Comparison of ENCODE assay signal across 8 cellular contexts in genomic region chr19:12141405-12141736, GRCh38. TPM values are rescaled to one million over a fixed set of nuclear protein-coding genes. Genes with fewer than 3 reads are reported as not detected.
DNase-seq lines count a peak whose midpoint lies in the region; ATAC-seq and TF ChIP-seq lines count a peak whose summit lies in the region.

No MANE protein-coding gene starts in this region.

- H3K4me3 ChIP-seq in IMR-90 (ENCODE audit: insufficient read depth, low read depth, low read length), result no peak overlapping the region

- H2AK9ac ChIP-seq in IMR-90 (replicated peaks; ENCODE audit: low read depth, low read length, poor library complexity), result peak overlapping the region; percentile 85

- intact Hi-C loops in CD4-positive, alpha-beta T cell (cut with DNase I, micrococcal nuclease), result loop anchor here (1.0 to 5.0 kb wide), 11 partner anchors 49 to 444 kb away; partner anchors contain the start of gene ZNF491 (in 1 of the 2)
- intact Hi-C loops in IMR-90 (cut with micrococcal nuclease), result loop anchor here (1.0 to 5.0 kb wide), 5 partner anchors 49 to 439 kb away; no protein-coding TSS in a partner anchor
- intact Hi-C loops in activated T-helper 2 cell treated with anti-CD3 and anti-CD28 coated beads, Interferon-gamma antibody, Interleukin-2, Interleukin-4, amounts not matched to agents 10 μg/mL and 5 μg/mL and 100 μg/mL, durations not matched to agents 14 hours and 24 hours and 36 hours (cut with micrococcal nuclease), result loop anchor here (1.0 to 5.0 kb wide), 8 partner anchors 21 to 344 kb away; partner anchors contain the start of genes ZNF136 and ZNF440

- H3K56ac ChIP-seq in IMR-90 (ENCODE audit: extremely low read depth, insufficient read depth, low read length), result no peak overlapping the region

- H3K9me3 ChIP-seq in CD4-positive, alpha-beta T cell (ENCODE audit: control insufficient read depth, low read length), result peaks cover 17% of the 10 kb centered on the region
- peaks cover 22% of the 10 kb centered on the region for H3K9me3 ChIP-seq in IMR-90 (ENCODE audit: control insufficient read depth, insufficient read depth, low read length)

- DNase-seq in CD4-positive, alpha-beta T cell, result no peak
- DNase-seq in IMR-90 (no peak), mesothelial cell of epicardium (ENCODE audit: low spot score in 2 of 2, unreplicated experiment in 2 of 2) (no peak), H4 (ENCODE audit: low spot score) (no peak), NCI-H187 treated with DMSO at 0.1 percent for 48 hours (lab: John Stamatoyannopoulos, UW) (no peak), NCI-H82 treated with DMSO at 0.1 percent for 48 hours (lab: John Stamatoyannopoulos, UW; ENCODE audit: unreplicated experiment) (no peak), NCI-H146 treated with DMSO at 0.1 percent for 48 hours (lab: John Stamatoyannopoulos, UW; ENCODE audit: unreplicated experiment) (no peak)
- DNase-seq in activated T-helper 2 cell treated with anti-CD3 and anti-CD28 coated beads, Interferon-gamma antibody, Interleukin-2, Interleukin-4, amounts not matched to agents 10 μg/mL and 5 μg/mL and 100 μg/mL, durations not matched to agents 14 hours and 24 hours and 36 hours (ENCODE audit: low spot score), result no peak

- BruUV-seq in IMR-90 (replicated peaks; lab: Mats Ljungman, UMichigan), result no TSS peak

- H2BK5ac ChIP-seq in IMR-90 (ENCODE audit: low read depth, low read length, poor library complexity, severe bottlenecking), result no peak overlapping the region

- no peak overlapping the region for H4K5ac ChIP-seq in IMR-90 (ENCODE audit: low read depth, low read length)

- H3K4me3 Mint-ChIP-seq in CD4-positive, alpha-beta T cell, result peak overlapping the region; percentile 88
- H3K4me3 Mint-ChIP-seq in activated T-helper 2 cell treated with anti-CD3 and anti-CD28 coated beads, Interferon-gamma antibody, Interleukin-2, Interleukin-4, amounts not matched to agents 10 μg/mL and 5 μg/mL and 100 μg/mL, durations not matched to agents 14 hours and 24 hours and 36 hours (ENCODE audit: low read depth), result peak overlapping the region; percentile 91
- H3K4me3 Mint-ChIP-seq in mesothelial cell of epicardium, result no peak overlapping the region

- peak overlapping the region; percentile 83 for H2AFZ ChIP-seq in IMR-90 (replicated peaks; ENCODE audit: low read length, poor library complexity)

- no peaks in the 10 kb centered on the region for H3K27me3 Mint-ChIP-seq in CD4-positive, alpha-beta T cell
- H3K27me3 Mint-ChIP-seq in activated T-helper 2 cell treated with anti-CD3 and anti-CD28 coated beads, Interferon-gamma antibody, Interleukin-2, Interleukin-4, amounts not matched to agents 10 μg/mL and 5 μg/mL and 100 μg/mL, durations not matched to agents 14 hours and 24 hours and 36 hours (ENCODE audit: low read depth), result no peaks in the 10 kb centered on the region
- H3K27me3 Mint-ChIP-seq in mesothelial cell of epicardium (ENCODE audit: low read depth), result no peaks in the 10 kb centered on the region

- no peak overlapping the region for H4K8ac ChIP-seq in IMR-90 (ENCODE audit: low read depth in 2 of 2, low read length in 2 of 2)

- H2BK15ac ChIP-seq in IMR-90 (ENCODE audit: low read depth, low read length), result no peak overlapping the region

- peaks cover 43% of the 10 kb centered on the region for H3K4me1 Mint-ChIP-seq in CD4-positive, alpha-beta T cell (ENCODE audit: low read depth)
- peaks cover 24% of the 10 kb centered on the region for H3K4me1 Mint-ChIP-seq in activated T-helper 2 cell treated with anti-CD3 and anti-CD28 coated beads, Interferon-gamma antibody, Interleukin-2, Interleukin-4, amounts not matched to agents 10 μg/mL and 5 μg/mL and 100 μg/mL, durations not matched to agents 14 hours and 24 hours and 36 hours (ENCODE audit: low read depth)
- peaks cover 24% of the 10 kb centered on the region for H3K4me1 Mint-ChIP-seq in mesothelial cell of epicardium

- no peak overlapping the region for H3K27ac Mint-ChIP-seq in CD4-positive, alpha-beta T cell
- no peak overlapping the region for H3K27ac Mint-ChIP-seq in activated T-helper 2 cell treated with anti-CD3 and anti-CD28 coated beads, Interferon-gamma antibody, Interleukin-2, Interleukin-4, amounts not matched to agents 10 μg/mL and 5 μg/mL and 100 μg/mL, durations not matched to agents 14 hours and 24 hours and 36 hours
- no peak overlapping the region for H3K27ac Mint-ChIP-seq in mesothelial cell of epicardium

- 0 out of 2 replicates have a peak, but pooled peaks cover 2% of the 10 kb centered on the region for H4K20me1 ChIP-seq in IMR-90 (ENCODE audit: insufficient read depth, low read length)

- no peak overlapping the region for H4K91ac ChIP-seq in IMR-90 (ENCODE audit: insufficient read depth, low read depth, low read length)

- POLR2A ChIA-PET in CD4-positive, alpha-beta T cell (lab: Charles Lee), result interaction anchor here (0.7 to 2.1 kb wide), 3 partner anchors 22 to 218 kb away, joined by 3 to 10 read pairs (median 9); partner anchors contain the start of genes ZNF136 and ZNF563
- POLR2A ChIA-PET in IMR-90 (lab: Charles Lee; ENCODE audit: unreplicated experiment), result no interaction called here

- H2AK5ac ChIP-seq in IMR-90 (ENCODE audit: low read depth, low read length), result no peak overlapping the region

- peaks cover 31% of the 10 kb centered on the region for H3K36me3 ChIP-seq in IMR-90 (ENCODE audit: control insufficient read depth, insufficient read depth, low read length)

- in situ Hi-C loops in IMR-90 (cut with MboI; ENCODE audit: low sequenced_read_pairs), result loop anchor here (5.0 kb wide), 2 partner anchors 84 to 259 kb away; no protein-coding TSS in a partner anchor

- H3K14ac ChIP-seq in IMR-90 (replicated peaks; ENCODE audit: low read depth, low read length), result no peak overlapping the region

- H3K18ac ChIP-seq in IMR-90 (ENCODE audit: low read depth, low read length), result no peak overlapping the region

- no peak overlapping the region for H3K4ac ChIP-seq in IMR-90 (ENCODE audit: low read depth, low read length)

- WGBS in IMR-90 (ENCODE audit: extremely low coverage in 2 of 2, insufficient read length in 1 of 2), 2 experiments, result 20% methylated on average over 1 of the region's 10 CpGs; no CpG with 5 or more reads in 1 of the 2 experiments

- peaks cover 16 to 21% of the 10 kb centered on the region in 2 experiments for H3K79me1 ChIP-seq in IMR-90 (ENCODE audit: low read depth in 1 of 2, low read length in 2 of 2)

- TF ChIP-seq POLR2A in IMR-90 (IDR thresholded peaks at IDR 0.05; ENCODE audit: low read depth, low read length), result no peak

- peaks cover 3% of the 10 kb centered on the region for H3K9me3 Mint-ChIP-seq in CD4-positive, alpha-beta T cell
- peaks cover 21% of the 10 kb centered on the region for H3K9me3 Mint-ChIP-seq in activated T-helper 2 cell treated with anti-CD3 and anti-CD28 coated beads, Interferon-gamma antibody, Interleukin-2, Interleukin-4, amounts not matched to agents 10 μg/mL and 5 μg/mL and 100 μg/mL, durations not matched to agents 14 hours and 24 hours and 36 hours
- peaks cover 21% of the 10 kb centered on the region for H3K9me3 Mint-ChIP-seq in mesothelial cell of epicardium

- dilution Hi-C loops in IMR-90 (cut with HindIII; ENCODE audit: low sequenced_read_pairs, unreplicated experiment), result no loop called here

- H3K23ac ChIP-seq in IMR-90 (ENCODE audit: low read depth, low read length), result no peak overlapping the region

- H3K4me1 ChIP-seq in IMR-90 (ENCODE audit: control insufficient read depth, insufficient read depth, low read length), result peaks cover 3% of the 10 kb centered on the region; the same call in 1 of the 2 replicates

- no peak overlapping the region for H3K4me2 ChIP-seq in IMR-90 (ENCODE audit: low read depth, low read length)

- no peak overlapping the region for H2BK20ac ChIP-seq in IMR-90 (ENCODE audit: low read depth, low read length)

- TF ChIP-seq RAD21 in IMR-90 (IDR thresholded peaks at IDR 0.05; ENCODE audit: low read length), result no peak

- peak; percentile 49 for TF ChIP-seq CTCF in CD4-positive, alpha-beta T cell (IDR thresholded peaks at IDR 0.05)
- TF ChIP-seq CTCF in IMR-90 (conservative IDR thresholded peaks at IDR 0.05; ENCODE audit: low read depth, low read length) (no peak), mesothelial cell of epicardium (IDR thresholded peaks at IDR 0.05; ENCODE audit: unreplicated experiment) (peak; percentile 23)

- CTCF ChIA-PET in CD4-positive, alpha-beta T cell (lab: Charles Lee), result interaction anchor here (0.6 to 2.7 kb wide), 17 partner anchors 10 to 346 kb away, joined by 3 to 29 read pairs (median 8); partner anchors contain the start of genes ZNF136, ZNF700 and ZNF763
- CTCF ChIA-PET in IMR-90 (lab: Yijun Ruan, JAX), result interaction anchor here (1.0 to 2.4 kb wide), 3 partner anchors 51 to 259 kb away, joined by 3 to 22 read pairs (median 6); no protein-coding TSS in a partner anchor

- H3K27me3 ChIP-seq in CD4-positive, alpha-beta T cell (ENCODE audit: control insufficient read depth, insufficient read depth, low read length), result no peaks in the 10 kb centered on the region
- H3K27me3 ChIP-seq in IMR-90 (ENCODE audit: control insufficient read depth, insufficient read depth, low read length), result no peaks in the 10 kb centered on the region

- H3K36me3 Mint-ChIP-seq in CD4-positive, alpha-beta T cell (ENCODE audit: low read depth), result peaks cover 45% of the 10 kb centered on the region
- peaks cover 32% of the 10 kb centered on the region for H3K36me3 Mint-ChIP-seq in activated T-helper 2 cell treated with anti-CD3 and anti-CD28 coated beads, Interferon-gamma antibody, Interleukin-2, Interleukin-4, amounts not matched to agents 10 μg/mL and 5 μg/mL and 100 μg/mL, durations not matched to agents 14 hours and 24 hours and 36 hours (ENCODE audit: low read depth)
- peaks cover 44% of the 10 kb centered on the region for H3K36me3 Mint-ChIP-seq in mesothelial cell of epicardium

- H3K9me1 ChIP-seq in IMR-90 (ENCODE audit: insufficient read depth, low read length), result no peaks in the 10 kb centered on the region

- no peak overlapping the region for H2BK120ac ChIP-seq in IMR-90 (ENCODE audit: low read depth, low read length)

- no peak for ATAC-seq in CD4-positive, alpha-beta T cell (ENCODE audit: poor library complexity)
- ATAC-seq in IMR-90 (ENCODE audit: low read depth), result no peak

- no peak overlapping the region for H3K27ac ChIP-seq in CD4-positive, alpha-beta T cell (ENCODE audit: low read depth, low read length)
- H3K27ac ChIP-seq in IMR-90 (ENCODE audit: insufficient read depth, low read length), result no peak overlapping the region

- no peak overlapping the region for H3K9ac ChIP-seq in IMR-90 (ENCODE audit: low read depth, low read length)

RNA-seq across cellular contexts. Expression of gene ZNF20, which starts 1.2 kb away (rescaled TPM):
- total RNA-seq in CD4-positive, alpha-beta T cell, result 1 to 10 TPM; 1.0 to 1.2 TPM
- total RNA-seq in IMR-90 (2012; rRNA removed) (7.8 and 7.9 TPM in 2 replicates), mesothelial cell of epicardium (8.7 to 11.1 TPM (median 10.6 TPM) in 3 replicates)
- 1.8 and 2.1 TPM in 2 replicates for polyA plus RNA-seq in IMR-90 (2012; rRNA removed)
- 0.41 and 0.71 TPM in 2 replicates for polyA plus RNA-seq in IMR-90 (2012; cell fraction: cytosol; rRNA removed)
- 1.1 and 2.3 TPM in 2 replicates for polyA plus RNA-seq in IMR-90 (2012; cell fraction: nucleus; rRNA removed; ENCODE audit: low replicate concordance)
- 4.1 and 4.3 TPM in 2 replicates for total RNA-seq in activated T-helper 2 cell treated with anti-CD3 and anti-CD28 coated beads, Interferon-gamma antibody, Interleukin-2, Interleukin-4, amounts not matched to agents 10 μg/mL and 5 μg/mL and 100 μg/mL, durations not matched to agents 14 hours and 24 hours and 36 hours
- total RNA-seq in H4 (2014; rRNA removed; shearing (Covaris generic)), result 6.9 and 21.1 TPM in 2 replicates

RNA-seq across cellular contexts. Expression of gene ZNF625, which starts 15.2 kb away (rescaled TPM):
- under 1 TPM; 0.56 to 0.85 TPM for total RNA-seq in CD4-positive, alpha-beta T cell
- total RNA-seq in IMR-90 (2012; rRNA removed) (14.4 and 16.7 TPM in 2 replicates), mesothelial cell of epicardium (22.9 to 24.4 TPM (median 23.5 TPM) in 3 replicates)
- polyA plus RNA-seq in IMR-90 (2012; rRNA removed), result 1.8 and 2.5 TPM in 2 replicates
- 0.47 and 1.0 TPM in 2 replicates for polyA plus RNA-seq in IMR-90 (2012; cell fraction: cytosol; rRNA removed)
- polyA plus RNA-seq in IMR-90 (2012; cell fraction: nucleus; rRNA removed; ENCODE audit: low replicate concordance), result 0.49 and 5.0 TPM in 2 replicates
- 3.1 and 4.1 TPM in 2 replicates for total RNA-seq in activated T-helper 2 cell treated with anti-CD3 and anti-CD28 coated beads, Interferon-gamma antibody, Interleukin-2, Interleukin-4, amounts not matched to agents 10 μg/mL and 5 μg/mL and 100 μg/mL, durations not matched to agents 14 hours and 24 hours and 36 hours
- total RNA-seq in H4 (2014; rRNA removed; shearing (Covaris generic)), result 3.0 and 6.9 TPM in 2 replicates

RNA-seq across cellular contexts. Expression of gene ZNF136, which starts 21.5 kb away (rescaled TPM):
- total RNA-seq in CD4-positive, alpha-beta T cell, result 10 to 100 TPM; 40.5 to 45.6 TPM
- 6.8 and 9.4 TPM in 2 replicates for total RNA-seq in IMR-90 (2012; rRNA removed)
- 1.4 and 1.9 TPM in 2 replicates for polyA plus RNA-seq in IMR-90 (2012; rRNA removed)
- polyA plus RNA-seq in IMR-90 (2012; cell fraction: cytosol; rRNA removed), result 0.30 and 0.36 TPM in 2 replicates
- 0.27 and 4.1 TPM in 2 replicates for polyA plus RNA-seq in IMR-90 (2012; cell fraction: nucleus; rRNA removed; ENCODE audit: low replicate concordance)
- 7.7 and 9.7 TPM in 2 replicates for total RNA-seq in activated T-helper 2 cell treated with anti-CD3 and anti-CD28 coated beads, Interferon-gamma antibody, Interleukin-2, Interleukin-4, amounts not matched to agents 10 μg/mL and 5 μg/mL and 100 μg/mL, durations not matched to agents 14 hours and 24 hours and 36 hours
- total RNA-seq in mesothelial cell of epicardium, result 16.5 to 18.7 TPM (median 17.9 TPM) in 3 replicates
- 2.2 and 5.1 TPM in 2 replicates for total RNA-seq in H4 (2014; rRNA removed; shearing (Covaris generic))
